In the genomic region with DNA sequence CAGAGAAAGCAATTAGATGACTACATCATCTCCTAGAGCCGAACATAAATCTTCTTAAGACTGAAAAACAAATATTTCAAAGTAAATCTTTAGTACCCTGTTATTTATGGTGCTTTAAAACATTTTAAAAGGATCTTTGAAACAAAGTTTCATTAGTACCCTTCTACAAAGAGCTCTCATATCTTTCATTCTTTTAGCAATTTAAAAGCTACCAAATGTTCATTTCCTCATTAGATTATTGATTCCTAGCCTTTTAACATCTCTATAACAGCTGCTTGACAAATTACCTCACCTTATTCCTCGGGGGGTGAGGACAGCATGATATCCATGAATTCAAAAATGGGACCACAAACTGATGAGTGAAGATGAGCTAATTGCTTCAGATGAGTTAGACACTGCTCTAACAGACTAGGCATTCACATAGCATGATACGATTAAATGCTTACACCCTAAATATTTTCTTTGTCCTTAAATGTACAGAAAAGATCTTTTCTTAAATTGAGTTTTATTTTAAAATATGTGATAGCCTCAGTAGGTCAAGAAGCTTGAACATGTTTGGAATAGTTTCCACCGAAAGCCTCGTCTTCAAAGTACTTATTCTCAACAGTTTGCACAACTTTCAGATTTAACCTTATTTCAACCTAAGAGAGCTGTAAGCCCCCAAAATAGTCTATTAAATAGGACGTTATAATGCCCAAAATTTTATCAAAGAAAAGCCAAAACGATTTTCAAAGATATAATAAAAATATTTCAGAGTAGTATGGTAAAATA, we compare ENCODE assay signal across 8 cellular contexts. TPM values are rescaled to one million over a fixed set of nuclear protein-coding genes. Genes with fewer than 3 reads are reported as not detected.
A peak's percentile ranks its signal among the peaks of the same experiment; 100 is the strongest.
DNase-seq lines count a peak whose midpoint lies in the region; ATAC-seq, FAIRE-seq and TF ChIP-seq lines count a peak whose summit lies in the region.

No MANE protein-coding gene starts in this region.

- TF ChIP-seq CTCF in HCT116 (IDR thresholded peaks at IDR 0.05 in 2 of 3, conservative IDR thresholded peaks at IDR 0.05 in 1 of 3; ENCODE audit: borderline replicate concordance in 1 of 3, insufficient read depth in 1 of 3, low read depth in 2 of 3, low read length in 2 of 3) (no peak), astrocyte (IDR thresholded peaks at IDR 0.05; ENCODE audit: insufficient read depth, low read depth, low read length) (no peak)

- H2AFZ ChIP-seq in ACC112 (ENCODE audit: low read length, unreplicated experiment) (no peak overlapping the region), HCT116 (ENCODE audit: low read depth, low read length, poor library complexity, severe bottlenecking) (no peak overlapping the region), astrocyte (ENCODE audit: low read depth, low read length) (no peak overlapping the region)

- DNase-seq in HCT116 (ENCODE audit: low read depth, low spot score) (no peak), astrocyte (ENCODE audit: low read depth) (no peak), NCI-H1092 (lab: John Stamatoyannopoulos, UW) (no peak), posterior cingulate gyrus (no peak)

- intact Hi-C loops in HCT116 (cut with micrococcal nuclease) = loop anchor here (5.0 kb wide), 2 partner anchors 92 to 238 kb away; no protein-coding TSS in a partner anchor
- intact Hi-C loops in posterior cingulate gyrus (cut with DNase I) = loop anchor here (10.0 kb wide), 2 partner anchors 100 to 460 kb away; no protein-coding TSS in a partner anchor

- peak overlapping the region; percentile 98 for H3K4me3 Mint-ChIP-seq in astrocyte (ENCODE audit: unreplicated experiment)

- H3K27me3 Mint-ChIP-seq in astrocyte (ENCODE audit: low read depth, unreplicated experiment) = no peaks in the 10 kb centered on the region

- RAD21 ChIA-PET in HCT116 (lab: Charles Lee; ENCODE audit: low non-redundant PET in 1 of 2, low total read pairs in 2 of 2, uncharacterized antibody in 2 of 2, unreplicated experiment in 2 of 2) = no interaction called here

- no peak for TF ChIP-seq POLR2A in HCT116 (IDR thresholded peaks at IDR 0.05; ENCODE audit: borderline replicate concordance, extremely low read depth, insufficient read depth, insufficient read length)

- H3K36me3 ChIP-seq in ACC112 (ENCODE audit: insufficient read depth, low read length) (no peaks in the 10 kb centered on the region), HCT116 (ENCODE audit: control insufficient read depth in 1 of 2, insufficient read depth in 2 of 2, low read length in 2 of 2) (no peaks in the 10 kb centered on the region), astrocyte (ENCODE audit: insufficient read depth, low read length) (no peaks in the 10 kb centered on the region), mucosa of stomach (ENCODE audit: control insufficient read depth, insufficient read depth, low read length) (no peaks in the 10 kb centered on the region)

- H3K4me2 ChIP-seq in HCT116 (ENCODE audit: low read length) (peak overlapping the region; percentile 84), astrocyte (ENCODE audit: low read length) (peak overlapping the region; percentile 90)

- ATAC-seq in HCT116 (no peak), HG03442 (IDR thresholded peaks at IDR 0.05; ENCODE audit: unreplicated experiment) (no peak), HG03159 (IDR thresholded peaks at IDR 0.05; ENCODE audit: unreplicated experiment) (no peak)

- FAIRE-seq in astrocyte (lab: Jason Lieb, UNC) = no peak

- peaks cover 2% of the 10 kb centered on the region for H3K4me1 Mint-ChIP-seq in astrocyte (ENCODE audit: low read depth, unreplicated experiment)

- H3K36me3 Mint-ChIP-seq in astrocyte (ENCODE audit: low read depth, unreplicated experiment) = no peaks in the 10 kb centered on the region

- POLR2A ChIA-PET in HCT116 (lab: Charles Lee) = no interaction called here

- no peaks in the 10 kb centered on the region for H3K9me3 Mint-ChIP-seq in astrocyte (ENCODE audit: unreplicated experiment)

- peak overlapping the region; percentile 97 for H3K27ac Mint-ChIP-seq in astrocyte (ENCODE audit: unreplicated experiment)

- H3K4me1 ChIP-seq in ACC112 (ENCODE audit: control insufficient read depth, insufficient read depth, low read length, unreplicated experiment) (peaks cover 11% of the 10 kb centered on the region), HCT116 (ENCODE audit: control insufficient read depth in 1 of 2, insufficient read depth in 2 of 2, low read length in 2 of 2) (peaks cover 5 to 12% of the 10 kb centered on the region in 2 experiments; a peak in 2 of 4 replicates), astrocyte (ENCODE audit: insufficient read depth, low read length) (peaks cover 8% of the 10 kb centered on the region), mucosa of stomach (ENCODE audit: control insufficient read depth, insufficient read depth, low read length) (peaks cover 13% of the 10 kb centered on the region)

- H3K4me3 ChIP-seq in ACC112 (ENCODE audit: low read depth, low read length) (peak overlapping the region; percentile 87), HCT116 (replicated peaks in 1 of 2; ENCODE audit: low read depth in 1 of 2, low read length in 2 of 2) (no peak overlapping the region; a peak in 1 of 4 replicates), astrocyte (ENCODE audit: insufficient read depth, low read depth, low read length) (peak overlapping the region; percentile 94), mucosa of stomach (ENCODE audit: low read length) (no peak overlapping the region)

- H3K79me2 ChIP-seq in ACC112 (ENCODE audit: control insufficient read depth, insufficient read depth, low read length, unreplicated experiment) (peaks cover 75% of the 10 kb centered on the region), HCT116 (ENCODE audit: insufficient read depth, low read length) (peaks cover 68% of the 10 kb centered on the region), astrocyte (ENCODE audit: insufficient read depth, low read length) (peaks cover 76% of the 10 kb centered on the region)

- BruUV-seq in HCT116 (replicated peaks; lab: Mats Ljungman, UMichigan) = no TSS peak

- H3K9me3 ChIP-seq in HCT116 (ENCODE audit: control insufficient read depth in 1 of 2, insufficient read depth in 1 of 2, low read depth in 1 of 2, low read length in 2 of 2) (no peaks in the 10 kb centered on the region), astrocyte (ENCODE audit: insufficient read depth, low read depth, low read length) (no peaks in the 10 kb centered on the region), mucosa of stomach (ENCODE audit: control insufficient read depth, low read length) (no peaks in the 10 kb centered on the region)

- CTCF ChIA-PET in HCT116 (lab: Charles Lee) = interaction anchor here (1.4 kb wide), 1 partner anchor 152 kb away, joined by 3 read pairs; the partner anchor contains the start of gene SF3B6

- H3K27me3 ChIP-seq in ACC112 (ENCODE audit: insufficient read depth, low read length) (no peaks in the 10 kb centered on the region), HCT116 (ENCODE audit: insufficient read depth, low read length) (no peaks in the 10 kb centered on the region), astrocyte (ENCODE audit: insufficient read depth, low read length) (no peaks in the 10 kb centered on the region), mucosa of stomach (ENCODE audit: control insufficient read depth, insufficient read depth, low read length) (no peaks in the 10 kb centered on the region)

- H3K9me2 ChIP-seq in HCT116 (ENCODE audit: insufficient read depth) = no peaks in the 10 kb centered on the region

- H4K20me1 ChIP-seq in HCT116 (ENCODE audit: insufficient read depth) (no peaks in the 10 kb centered on the region), astrocyte (ENCODE audit: insufficient read depth, low read length) (peaks cover 49% of the 10 kb centered on the region)

- no peak overlapping the region for H3K9ac ChIP-seq in HCT116 (ENCODE audit: low read length)
- H3K9ac ChIP-seq in astrocyte (ENCODE audit: low read length) = peak overlapping the region; percentile 92
- H3K9ac ChIP-seq in mucosa of stomach (ENCODE audit: low read length) = peak overlapping the region; percentile 1

- H3K27ac ChIP-seq in ACC112 (ENCODE audit: low read depth, low read length) = peak overlapping the region; percentile 85
- H3K27ac ChIP-seq in HCT116 (ENCODE audit: low read depth, low read length) = no peak overlapping the region
- no peak overlapping the region for H3K27ac ChIP-seq in astrocyte (ENCODE audit: low read depth, low read length)

- no peak for TF ChIP-seq RAD21 in HCT116 (IDR thresholded peaks at IDR 0.05; ENCODE audit: low read depth)

TF ChIP-seq in HCT116, 20 proteins besides CTCF, POLR2A, EP300 and RAD21 (continues in another document):
- no peak for TF ChIP-seq SP1 (IDR thresholded peaks at IDR 0.05; ENCODE audit: low read depth)
- TF ChIP-seq EZH2 (IDR thresholded peaks at IDR 0.05) = no peak
- no peak for TF ChIP-seq SRF (IDR thresholded peaks at IDR 0.05; ENCODE audit: low read depth)
- TF ChIP-seq, protein P1, sequence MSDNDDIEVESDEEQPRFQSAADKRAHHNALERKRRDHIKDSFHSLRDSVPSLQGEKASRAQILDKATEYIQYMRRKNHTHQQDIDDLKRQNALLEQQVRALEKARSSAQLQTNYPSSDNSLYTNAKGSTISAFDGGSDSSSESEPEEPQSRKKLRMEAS (IDR thresholded peaks at IDR 0.05) = no peak
- TF ChIP-seq CEBPB (IDR thresholded peaks at IDR 0.05; ENCODE audit: low read depth) = no peak

RNA-seq across cellular contexts. Expression of gene ATAD2B, which starts 2.1 kb away (rescaled TPM):
- total RNA-seq in HCT116 (2021; ENCODE audit: unreplicated experiment) (9.6 TPM), astrocyte (10.7 and 12.2 TPM in 2 replicates)
- polyA plus RNA-seq in HCT116 (2012) = 1.0 and 1.4 TPM in 2 replicates

RNA-seq across cellular contexts. Expression of gene UBXN2A, which starts 15.5 kb away (rescaled TPM):
- total RNA-seq in HCT116 (2021; ENCODE audit: unreplicated experiment) (14.1 TPM), astrocyte (19.9 and 22.2 TPM in 2 replicates)
- 3.4 and 4.4 TPM in 2 replicates for polyA plus RNA-seq in HCT116 (2012)

Comparison
In these comparisons a context has a peak if more than half of its experiments do, and no peak if none do; other contexts are left out.
1. H3K4me3 ChIP-seq: peak in ACC112 (single experiment) and astrocyte (single experiment); none in HCT116 (0 of 2) and mucosa of stomach (single experiment).